In genomic region chr2:109046925-109047508, GRCh38 we compare ENCODE assay signal across 11 cellular contexts. TPM values are rescaled to one million over a fixed set of nuclear protein-coding genes. Genes with fewer than 3 reads are reported as not detected.
DNase-seq lines count a peak whose midpoint lies in the region; ATAC-seq and TF ChIP-seq lines count a peak whose summit lies in the region.
"Had no signal": no experiment of that assay in that cellular context is flagged by ENCODE, and none has a peak within 500 bp of the region (broad histone marks: within the 10 kb centered on the region; RNA-seq: fewer than 3 reads in every experiment).

No MANE protein-coding gene starts in this region.

- no peak overlapping the region for H3K27ac ChIP-seq in upper lobe of right lung
- H3K27ac ChIP-seq: epithelial cell of prostate had no signal

- CTCF ChIA-PET in activated naive CD4-positive, alpha-beta T cell treated with anti-CD3 and anti-CD28 coated beads for 36 hours (lab: Charles Lee) = interaction anchor here (0.6 to 2.6 kb wide), 3 partner anchors 11 to 138 kb away, joined by 3 to 9 read pairs (median 3); no protein-coding TSS in a partner anchor

- H3K4me3 ChIP-seq in upper lobe of right lung = no peak overlapping the region
- H3K4me3 ChIP-seq: HAP-1 had no signal

- H3K27ac Mint-ChIP-seq in activated naive CD4-positive, alpha-beta T cell treated with anti-CD3 and anti-CD28 coated beads for 36 hours = no peak overlapping the region

- no peak for TF ChIP-seq CTCF in upper lobe of right lung (IDR thresholded peaks at IDR 0.05)

- no peaks in the 10 kb centered on the region for H3K27me3 Mint-ChIP-seq in activated naive CD4-positive, alpha-beta T cell treated with anti-CD3 and anti-CD28 coated beads for 36 hours (ENCODE audit: low read depth)

- H3K4me1 Mint-ChIP-seq in activated naive CD4-positive, alpha-beta T cell treated with anti-CD3 and anti-CD28 coated beads for 36 hours (ENCODE audit: low read depth) = peaks cover 24% of the 10 kb centered on the region

- intact Hi-C loops in activated naive CD4-positive, alpha-beta T cell treated with anti-CD3 and anti-CD28 coated beads for 36 hours (cut with micrococcal nuclease) = loop anchor here (2.0 kb wide), 1 partner anchor 14 kb away; no protein-coding TSS in a partner anchor
- intact Hi-C loops in upper lobe of right lung (cut with DNase I) (no loop called here), Right ventricle myocardium inferior (cut with DNase I) (no loop called here)

- no peaks in the 10 kb centered on the region for H3K36me3 ChIP-seq in upper lobe of right lung
- H3K36me3 ChIP-seq: HAP-1 had no signal

- peak; percentile 48 for DNase-seq in activated naive CD4-positive, alpha-beta T cell treated with anti-CD3 and anti-CD28 coated beads for 36 hours
- no peak for DNase-seq in activated naive CD4-positive, alpha-beta T cell treated with anti-CD3 and anti-CD28 coated beads, Interleukin-2, amount 50 U/mL, for 16 hours
- DNase-seq in SIG-M5 treated with dmso at 0.1 percent for 504 hours (lab: John Stamatoyannopoulos, UW; ENCODE audit: unreplicated experiment) (peak; percentile 87), upper lobe of right lung (no peak), NCI-H2227 treated with DMSO at 0.1 percent for 48 hours (lab: John Stamatoyannopoulos, UW) (no peak), Right ventricle myocardium inferior (ENCODE audit: missing footprints) (no peak)
- no peak for DNase-seq in activated CD4-positive, alpha-beta T cell treated with anti-CD3 and anti-CD28 coated beads for 1 hour
- DNase-seq: NCI-H510A treated with DMSO at 0.1 percent for 48 hours had no signal

- no peaks in the 10 kb centered on the region for H3K9me3 ChIP-seq in upper lobe of right lung
- H3K9me3 ChIP-seq: HAP-1 had no signal

- no peaks in the 10 kb centered on the region for H3K27me3 ChIP-seq in upper lobe of right lung

- no peaks in the 10 kb centered on the region for H3K36me3 Mint-ChIP-seq in activated naive CD4-positive, alpha-beta T cell treated with anti-CD3 and anti-CD28 coated beads for 36 hours (ENCODE audit: low read depth)

- ATAC-seq in HG02981 (IDR thresholded peaks at IDR 0.05; ENCODE audit: unreplicated experiment) (peak; percentile 69), upper lobe of right lung (peak; percentile 50), Right ventricle myocardium inferior (no peak)

- no peak overlapping the region for H3K4me3 Mint-ChIP-seq in activated naive CD4-positive, alpha-beta T cell treated with anti-CD3 and anti-CD28 coated beads for 36 hours

- H3K4me1 ChIP-seq in upper lobe of right lung = no peaks in the 10 kb centered on the region
- H3K4me1 ChIP-seq: HAP-1 had no signal

- no peaks in the 10 kb centered on the region for H3K9me3 Mint-ChIP-seq in activated naive CD4-positive, alpha-beta T cell treated with anti-CD3 and anti-CD28 coated beads for 36 hours

RNA-seq across cellular contexts. Expression of gene EDAR, which starts 58.0 kb away (rescaled TPM):
- 1 to 10 TPM; 1.1 to 1.3 TPM for total RNA-seq in activated naive CD4-positive, alpha-beta T cell treated with anti-CD3 and anti-CD28 coated beads for 36 hours
- total RNA-seq in upper lobe of right lung (0.20 TPM), Right ventricle myocardium inferior (0.14 TPM)

Comparison
In these comparisons a context has a peak if more than half of its experiments do, and no peak if none do; other contexts are left out.
1. DNase-seq: peak in activated naive CD4-positive, alpha-beta T cell treated with anti-CD3 and anti-CD28 coated beads for 36 hours (single experiment) and SIG-M5 treated with dmso at 0.1 percent for 504 hours (single experiment); none in activated naive CD4-positive, alpha-beta T cell treated with anti-CD3 and anti-CD28 coated beads, Interleukin-2, amount 50 U/mL, for 16 hours (single experiment), upper lobe of right lung (single experiment), NCI-H2227 treated with DMSO at 0.1 percent for 48 hours (single experiment), activated CD4-positive, alpha-beta T cell treated with anti-CD3 and anti-CD28 coated beads for 1 hour (single experiment) and Right ventricle myocardium inferior (single experiment).